8 cellular contexts compared by ENCODE assay signal in genomic region chr18:22563098-22563707, GRCh38.
DNase-seq lines count a peak whose midpoint lies in the region; ATAC-seq and TF ChIP-seq lines count a peak whose summit lies in the region.

No MANE protein-coding gene starts in this region.

- H3K4me3 ChIP-seq in cardiac fibroblast (replicated peaks in 1 of 2; ENCODE audit: low read depth in 2 of 2, low read length in 2 of 2) (no peak overlapping the region), thyroid gland (replicated peaks in 1 of 3) (no peak overlapping the region)

- no peaks in the 10 kb centered on the region for H3K27me3 ChIP-seq in thyroid gland

- peak; percentile 54 for DNase-seq in NOMO-1 treated with DMSO at 0.1 percent for 48 hours (lab: John Stamatoyannopoulos, UW; ENCODE audit: unreplicated experiment)
- DNase-seq in cardiac fibroblast (ENCODE audit: low read depth in 2 of 2), result peak; percentile 95 to 97
- DNase-seq in kidney glomerular epithelial cell (lab: John Stamatoyannopoulos, UW), result peak; percentile 81
- DNase-seq in thyroid gland, result peak; percentile 45 to 47
- DNase-seq in activated CD4-positive, CD25-positive, alpha-beta regulatory T cell treated with anti-CD3 and anti-CD28 coated beads, Interleukin-2, amount 50 U/mL, for 72 hours, result no peak

- TF ChIP-seq CTCF in C4-2B (conservative IDR thresholded peaks at IDR 0.05) (peak; percentile 91), cardiac fibroblast (IDR thresholded peaks at IDR 0.05; ENCODE audit: low read depth, low read length) (peak; percentile 80), thyroid gland (IDR thresholded peaks at IDR 0.05) (peak; percentile 35 to 97 (median 82))

- H3K4me1 ChIP-seq in thyroid gland, result peaks cover 0 to 12% of the 10 kb centered on the region in 2 donors

- ATAC-seq in GM18520 (IDR thresholded peaks at IDR 0.05; ENCODE audit: unreplicated experiment) (peak; percentile 53), HG03442 (IDR thresholded peaks at IDR 0.05; ENCODE audit: unreplicated experiment) (peak; percentile 86)

- 7 to 8% methylated on average over 6 of the region's 6 CpGs for WGBS in thyroid gland, 2 donors

- no peaks in the 10 kb centered on the region for H3K36me3 ChIP-seq in thyroid gland

- intact Hi-C loops in thyroid gland (cut with DNase I), result loop anchor here (10.0 kb wide), 1 partner anchor 228 kb away; no protein-coding TSS in a partner anchor

- no peaks in the 10 kb centered on the region for H3K9me3 ChIP-seq in thyroid gland

- TF ChIP-seq POLR2A in thyroid gland (IDR thresholded peaks at IDR 0.05), result no peak

- H3K27ac ChIP-seq in C4-2B, result no peak overlapping the region
- H3K27ac ChIP-seq in thyroid gland, result no peak overlapping the region
